ENCODE assay signal across 15 cellular contexts in genomic region chr12:132018193-132018916, GRCh38.
A peak's percentile ranks its signal among the peaks of the same experiment; 100 is the strongest.
DNase-seq lines count a peak whose midpoint lies in the region; ATAC-seq and TF ChIP-seq lines count a peak whose summit lies in the region.
"Had no signal": no experiment of that assay in that cellular context is flagged by ENCODE, and none has a peak within 500 bp of the region (broad histone marks: within the 10 kb centered on the region; RNA-seq: fewer than 3 reads in every experiment).

No MANE protein-coding gene starts in this region.

- TF ChIP-seq RAD21 in SK-N-SH (IDR thresholded peaks at IDR 0.05; ENCODE audit: low read length): no peak

- DNase-seq in stimulated activated CD4-positive, alpha-beta T cell treated with anti-CD3 and anti-CD28 coated beads, Interleukin-1b, Interleukin-23, amount 100 ng/mL, for 48 hours: peak; percentile 16
- DNase-seq in stimulated activated CD4-positive, alpha-beta T cell treated with anti-CD3 and anti-CD28 coated beads, Interleukin-4, amount 100 ng/mL, for 4 hours: no peak
- no peak for DNase-seq in PC-3
- DNase-seq in erythroblast (lab: John Stamatoyannopoulos, UW): peak; percentile 32 to 51
- peak; percentile 53 for DNase-seq in upper lobe of right lung
- no peak for DNase-seq in SK-N-SH
- DNase-seq in esophagus muscularis mucosa (ENCODE audit: extremely low spot score): no peak
- DNase-seq: activated CD4-positive, alpha-beta T cell treated with anti-CD3 and anti-CD28 coated beads, Interleukin-2, amount 10 ng/mL, durations not matched to agents 7 days and 5 days; activated naive CD4-positive, alpha-beta T cell; cerebellar nuclear complex; NCI-H1092 treated with DMSO at 0.1 percent for 48 hours; NCI-H2081; stimulated activated naive B cell treated with anti-CD40 and anti-IgM and Interleukin-4, amounts not matched to agents 10 μg/mL and 1 μg/mL and 100 μg/mL, for 72 hours; thyroid gland had no signal

- H3K27me3 ChIP-seq in PC-3 (ENCODE audit: low read length): no peaks in the 10 kb centered on the region
- no peaks in the 10 kb centered on the region for H3K27me3 ChIP-seq in upper lobe of right lung
- H3K27me3 ChIP-seq in SK-N-SH (ENCODE audit: insufficient read depth): no peaks in the 10 kb centered on the region
- no peaks in the 10 kb centered on the region for H3K27me3 ChIP-seq in esophagus muscularis mucosa
- H3K27me3 ChIP-seq: thyroid gland had no signal

- TF ChIP-seq EP300 in SK-N-SH (IDR thresholded peaks at IDR 0.05; ENCODE audit: borderline replicate concordance in 1 of 2, low read depth in 1 of 2, low read length in 1 of 2) (no peak), esophagus muscularis mucosa (IDR thresholded peaks at IDR 0.05) (no peak)

- H3F3A ChIP-seq in PC-3 (ENCODE audit: low read length, unreplicated experiment): no peaks in the 10 kb centered on the region
- H3F3A ChIP-seq in SK-N-SH (replicated peaks; ENCODE audit: insufficient read depth): no peaks in the 10 kb centered on the region

- no TSS peak for BruUV-seq in PC-3 (replicated peaks; lab: Mats Ljungman, UMichigan)

- POLR2A ChIA-PET in PC-3 (lab: Charles Lee; ENCODE audit: unreplicated experiment): no interaction called here
- POLR2A ChIA-PET in SK-N-SH (lab: Yijun Ruan, JAX): no interaction called here

- H3K9ac ChIP-seq in PC-3 (ENCODE audit: low read length): no peak overlapping the region
- no peak overlapping the region for H3K9ac ChIP-seq in SK-N-SH

- no peak overlapping the region for H3K4me2 ChIP-seq in PC-3 (ENCODE audit: low read length)
- H3K4me2 ChIP-seq in SK-N-SH: no peak overlapping the region

- H3K79me2 ChIP-seq in PC-3 (ENCODE audit: low read length): no peaks in the 10 kb centered on the region
- no peaks in the 10 kb centered on the region for H3K79me2 ChIP-seq in SK-N-SH (ENCODE audit: insufficient read depth)

- H3K4me3 ChIP-seq in PC-3 (ENCODE audit: low read length): no peak overlapping the region
- H3K4me3 ChIP-seq in upper lobe of right lung: no peak overlapping the region
- no peak overlapping the region for H3K4me3 ChIP-seq in SK-N-SH (ENCODE audit: low read depth in 2 of 2, low read length in 1 of 2)
- no peak overlapping the region for H3K4me3 ChIP-seq in esophagus muscularis mucosa
- H3K4me3 ChIP-seq: thyroid gland had no signal

- no peak overlapping the region for H3K27ac ChIP-seq in PC-3 (ENCODE audit: low read length)
- no peak overlapping the region for H3K27ac ChIP-seq in upper lobe of right lung
- no peak overlapping the region for H3K27ac ChIP-seq in SK-N-SH (ENCODE audit: low read depth in 2 of 2, low read length in 1 of 2)
- no peak overlapping the region for H3K27ac ChIP-seq in esophagus muscularis mucosa (replicated peaks in 1 of 4)
- H3K27ac ChIP-seq: thyroid gland had no signal

- no peak for TF ChIP-seq CTCF in PC-3 (conservative IDR thresholded peaks at IDR 0.05; ENCODE audit: low read depth, low read length)
- TF ChIP-seq CTCF in upper lobe of right lung (IDR thresholded peaks at IDR 0.05): no peak
- TF ChIP-seq CTCF in SK-N-SH (IDR thresholded peaks at IDR 0.05): no peak
- TF ChIP-seq CTCF in esophagus muscularis mucosa (IDR thresholded peaks at IDR 0.05): no peak

- no peaks in the 10 kb centered on the region for H3K9me3 ChIP-seq in PC-3 (ENCODE audit: low read length)
- H3K9me3 ChIP-seq in upper lobe of right lung: no peaks in the 10 kb centered on the region
- H3K9me3 ChIP-seq in SK-N-SH: no peaks in the 10 kb centered on the region
- no peaks in the 10 kb centered on the region for H3K9me3 ChIP-seq in esophagus muscularis mucosa
- H3K9me3 ChIP-seq: thyroid gland had no signal

- H3K36me3 ChIP-seq in PC-3 (ENCODE audit: low read depth, low read length): peaks cover 64% of the 10 kb centered on the region; the same call in 1 of the 2 replicates
- peaks cover 87% of the 10 kb centered on the region for H3K36me3 ChIP-seq in upper lobe of right lung
- peaks cover 42 to 79% of the 10 kb centered on the region in 2 experiments for H3K36me3 ChIP-seq in SK-N-SH (replicated peaks in 1 of 2; ENCODE audit: control insufficient read depth in 1 of 2, insufficient read depth in 2 of 2, low read length in 1 of 2)
- H3K36me3 ChIP-seq in esophagus muscularis mucosa: peaks cover 65 to 97% (median 86%) of the 10 kb centered on the region in 4 donors

- CTCF ChIA-PET in PC-3 (lab: Charles Lee) (no interaction called here), SK-N-SH (lab: Yijun Ruan, JAX) (no interaction called here)

- TF ChIP-seq POLR2A in erythroblast (IDR thresholded peaks at IDR 0.05; ENCODE audit: low read length) (no peak), esophagus muscularis mucosa (IDR thresholded peaks at IDR 0.05; ENCODE audit: low read depth) (no peak)

- WGBS in SK-N-SH (ENCODE audit: low lambda C conversion rate): 93% methylated on average over 18 of the region's 18 CpGs
- WGBS in esophagus muscularis mucosa: 91% methylated on average over 18 of the region's 18 CpGs

- H3K9me2 ChIP-seq in PC-3 (replicated peaks; ENCODE audit: low read length): no peaks in the 10 kb centered on the region
- no peaks in the 10 kb centered on the region for H3K9me2 ChIP-seq in SK-N-SH

- H4K20me1 ChIP-seq in PC-3 (ENCODE audit: low read length): no peaks in the 10 kb centered on the region
- H4K20me1 ChIP-seq in SK-N-SH (ENCODE audit: insufficient read depth): no peaks in the 10 kb centered on the region

- intact Hi-C loops in PC-3 (cut with micrococcal nuclease) (no loop called here), upper lobe of right lung (cut with DNase I) (no loop called here), esophagus muscularis mucosa (cut with DNase I) (no loop called here)

- H3K4me1 ChIP-seq in PC-3 (ENCODE audit: insufficient read depth, low read length) (no peaks in the 10 kb centered on the region), upper lobe of right lung (no peaks in the 10 kb centered on the region), SK-N-SH (ENCODE audit: control insufficient read depth in 1 of 2, insufficient read depth in 2 of 2, low read depth in 1 of 2, low read length in 1 of 2) (0 out of 4 replicates have a peak, but pooled peaks cover 0 to 4% of the 10 kb centered on the region in 2 experiments), esophagus muscularis mucosa (no peaks in the 10 kb centered on the region)

- H2AFZ ChIP-seq in PC-3 (ENCODE audit: low read length): no peak overlapping the region
- H2AFZ ChIP-seq in SK-N-SH (ENCODE audit: low read depth): no peak overlapping the region

- ATAC-seq in PC-3 (0 out of 2 replicates have a peak, but pooled peaks have one; percentile 14), upper lobe of right lung (no peak), HG02623 (IDR thresholded peaks at IDR 0.05; ENCODE audit: unreplicated experiment) (no peak)
- ATAC-seq: stimulated activated naive B cell treated with anti-CD40 and anti-IgM and Interleukin-4, amounts not matched to agents 10 μg/mL and 1 μg/mL and 100 μg/mL, for 72 hours had no signal

TF ChIP-seq in SK-N-SH, 30 proteins besides CTCF, POLR2A, EP300 and RAD21 (continues in another document):
- TF ChIP-seq ZBTB33 (IDR thresholded peaks at IDR 0.05; ENCODE audit: borderline replicate concordance, low read depth): no peak
- no peak for TF ChIP-seq TCF12 (IDR thresholded peaks at IDR 0.05)
- no peak for TF ChIP-seq POLR2AphosphoS5 (IDR thresholded peaks at IDR 0.05; ENCODE audit: low read depth, low read length)
- no peak for TF ChIP-seq GABPA (IDR thresholded peaks at IDR 0.05; ENCODE audit: low read depth)
- no peak for TF ChIP-seq EZH2phosphoT487 (IDR thresholded peaks at IDR 0.05; ENCODE audit: borderline replicate concordance, low read depth)
- no peak for TF ChIP-seq PBX3 (IDR thresholded peaks at IDR 0.05)
- no peak for TF ChIP-seq MAX (IDR thresholded peaks at IDR 0.05; ENCODE audit: low read depth)
- no peak for TF ChIP-seq FOXJ3 (CRISPR knock-in tag; IDR thresholded peaks at IDR 0.05)

Comparison
In these comparisons a context has a peak if more than half of its experiments do, and no peak if none do; other contexts are left out.
1. DNase-seq: peak in stimulated activated CD4-positive, alpha-beta T cell treated with anti-CD3 and anti-CD28 coated beads, Interleukin-1b, Interleukin-23, amount 100 ng/mL, for 48 hours (single experiment), erythroblast (2 of 2) and upper lobe of right lung (single experiment); none in stimulated activated CD4-positive, alpha-beta T cell treated with anti-CD3 and anti-CD28 coated beads, Interleukin-4, amount 100 ng/mL, for 4 hours (0 of 2), PC-3 (single experiment), SK-N-SH (single experiment) and esophagus muscularis mucosa (single experiment).